Comparison of ENCODE assay signal across 9 cellular contexts in the genomic region with DNA sequence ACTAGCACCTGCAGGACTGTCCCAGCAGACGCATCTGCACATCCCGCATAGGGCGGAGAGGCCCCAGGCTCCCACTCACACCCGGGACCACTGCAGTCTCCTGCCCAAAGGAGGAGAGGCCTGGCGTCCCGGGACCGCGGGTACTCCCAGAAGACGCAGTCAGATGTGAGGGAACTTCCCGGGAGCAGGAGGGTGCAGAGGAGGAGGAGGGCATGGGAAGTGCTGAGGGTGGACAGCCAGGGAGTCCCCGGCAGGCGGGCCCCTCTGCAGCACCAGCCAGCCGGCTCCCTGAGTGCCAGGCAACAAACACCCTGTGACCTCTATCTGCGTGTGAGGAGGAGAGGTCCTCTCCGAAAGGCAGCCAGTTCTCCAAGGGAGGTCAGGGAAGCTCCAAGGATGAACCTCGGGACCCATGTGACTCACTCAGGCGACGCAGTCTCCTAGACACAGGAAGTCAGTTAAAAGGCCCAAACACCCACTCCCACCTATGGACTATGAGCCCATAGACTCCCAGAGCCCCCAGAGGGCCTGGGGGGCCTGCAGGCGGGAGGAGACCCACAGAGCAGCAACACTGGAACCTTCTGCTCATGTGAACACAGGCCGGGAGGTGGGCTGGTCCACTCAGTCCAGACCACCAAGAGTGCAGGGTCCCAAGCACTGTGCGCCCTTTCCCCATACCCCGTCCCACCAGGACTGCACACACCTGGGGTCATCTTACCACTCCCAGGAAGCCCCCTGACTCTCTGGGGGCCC. TPM values are rescaled to one million over a fixed set of nuclear protein-coding genes. Genes with fewer than 3 reads are reported as not detected.
DNase-seq lines count a peak whose midpoint lies in the region; ATAC-seq and TF ChIP-seq lines count a peak whose summit lies in the region.
"Had no signal": no experiment of that assay in that cellular context is flagged by ENCODE, and none has a peak within 500 bp of the region (broad histone marks: within the 10 kb centered on the region; RNA-seq: fewer than 3 reads in every experiment).

No MANE protein-coding gene starts in this region.

- CTCF ChIA-PET in activated CD8-positive, alpha-beta T cell treated with anti-CD3 and anti-CD28 coated beads, Interleukin-2, amount 10 ng/mL, durations not matched to agents 7 days and 5 days (lab: Charles Lee): interaction anchor here (0.9 kb wide), 1 partner anchor 11 kb away, joined by 3 read pairs; no protein-coding TSS in a partner anchor
- CTCF ChIA-PET in activated CD8-positive, alpha-beta T cell treated with anti-CD3 and anti-CD28 coated beads for 36 hours (lab: Charles Lee): interaction anchor here (0.8 kb wide), 1 partner anchor 10 kb away, joined by 4 read pairs; no protein-coding TSS in a partner anchor

- H3K4me1 ChIP-seq in endodermal cell (ENCODE audit: control insufficient read depth, insufficient read depth, low read length): peaks cover 3% of the 10 kb centered on the region
- H3K4me1 ChIP-seq in muscle layer of colon (ENCODE audit: insufficient read depth, low read length): peaks cover 57% of the 10 kb centered on the region
- H3K4me1 ChIP-seq in upper lobe of left lung: peaks cover 14 to 47% (median 22%) of the 10 kb centered on the region in 4 donors

- H3K4me3 Mint-ChIP-seq in activated CD8-positive, alpha-beta T cell treated with anti-CD3 and anti-CD28 coated beads, Interleukin-2, amount 10 ng/mL, durations not matched to agents 7 days and 5 days: no peak overlapping the region
- H3K4me3 Mint-ChIP-seq in activated CD8-positive, alpha-beta T cell treated with anti-CD3 and anti-CD28 coated beads for 36 hours: no peak overlapping the region
- no peak overlapping the region for H3K4me3 Mint-ChIP-seq in endodermal cell
- H3K4me3 Mint-ChIP-seq: activated naive CD8-positive, alpha-beta T cell had no signal

- H3K27me3 Mint-ChIP-seq in activated CD8-positive, alpha-beta T cell treated with anti-CD3 and anti-CD28 coated beads, Interleukin-2, amount 10 ng/mL, durations not matched to agents 7 days and 5 days (ENCODE audit: low read depth): peaks cover 21% of the 10 kb centered on the region
- peaks cover 21% of the 10 kb centered on the region for H3K27me3 Mint-ChIP-seq in activated CD8-positive, alpha-beta T cell treated with anti-CD3 and anti-CD28 coated beads for 36 hours
- peaks cover 2% of the 10 kb centered on the region for H3K27me3 Mint-ChIP-seq in endodermal cell (ENCODE audit: insufficient read depth)

- 87 to 93% methylated on average over 8 to 22 of the region's 22 CpGs for WGBS in endodermal cell (ENCODE audit: insufficient coverage in 1 of 2, insufficient read length in 1 of 2), 2 experiments
- WGBS in upper lobe of left lung, 2 donors: 68 to 80% methylated on average over 6 to 22 of the region's 22 CpGs

- H3K36me3 ChIP-seq in endodermal cell (ENCODE audit: control insufficient read depth, insufficient read depth, low read length) (peaks cover 29% of the 10 kb centered on the region), muscle layer of colon (ENCODE audit: insufficient read depth, low read length) (no peaks in the 10 kb centered on the region), upper lobe of left lung (no peaks in the 10 kb centered on the region)

- H3K27ac Mint-ChIP-seq in activated CD8-positive, alpha-beta T cell treated with anti-CD3 and anti-CD28 coated beads, Interleukin-2, amount 10 ng/mL, durations not matched to agents 7 days and 5 days: no peak overlapping the region
- no peak overlapping the region for H3K27ac Mint-ChIP-seq in activated CD8-positive, alpha-beta T cell treated with anti-CD3 and anti-CD28 coated beads for 36 hours
- no peak overlapping the region for H3K27ac Mint-ChIP-seq in endodermal cell
- H3K27ac Mint-ChIP-seq: activated naive CD8-positive, alpha-beta T cell had no signal

- H3K4me3 ChIP-seq in endodermal cell (ENCODE audit: low read length) (no peak overlapping the region), muscle layer of colon (ENCODE audit: low read depth in 1 of 2, low read length in 2 of 2) (no peak overlapping the region), upper lobe of left lung (no peak overlapping the region)

- peaks cover 9% of the 10 kb centered on the region for H3K4me1 Mint-ChIP-seq in activated CD8-positive, alpha-beta T cell treated with anti-CD3 and anti-CD28 coated beads, Interleukin-2, amount 10 ng/mL, durations not matched to agents 7 days and 5 days (ENCODE audit: low read depth)
- H3K4me1 Mint-ChIP-seq in activated CD8-positive, alpha-beta T cell treated with anti-CD3 and anti-CD28 coated beads for 36 hours (ENCODE audit: low read depth): peaks cover 5% of the 10 kb centered on the region
- peaks cover 26% of the 10 kb centered on the region for H3K4me1 Mint-ChIP-seq in endodermal cell

- DNase-seq in activated CD8-positive, alpha-beta T cell treated with anti-CD3 and anti-CD28 coated beads, Interleukin-2, amount 10 ng/mL, durations not matched to agents 7 days and 5 days: peak; percentile 4
- no peak for DNase-seq in activated CD8-positive, alpha-beta T cell treated with anti-CD3 and anti-CD28 coated beads for 36 hours
- DNase-seq in endodermal cell (peak; percentile 42), upper lobe of left lung (peak in 1 of 2 donors; percentile 68)
- no peak for DNase-seq in stimulated activated naive CD4-positive, alpha-beta T cell treated with Interleukin-2 at 50 U/mL for 16 hours (lab: John Stamatoyannopoulos, UW)

- TF ChIP-seq CTCF in activated CD8-positive, alpha-beta T cell treated with anti-CD3 and anti-CD28 coated beads for 36 hours (IDR thresholded peaks at IDR 0.05): no peak
- TF ChIP-seq CTCF in endodermal cell (conservative IDR thresholded peaks at IDR 0.05): no peak
- no peak for TF ChIP-seq CTCF in upper lobe of left lung (IDR thresholded peaks at IDR 0.05)

- ATAC-seq in activated CD8-positive, alpha-beta T cell treated with anti-CD3 and anti-CD28 coated beads, Interleukin-2, amount 10 ng/mL, durations not matched to agents 7 days and 5 days: no peak
- ATAC-seq in activated CD8-positive, alpha-beta T cell treated with anti-CD3 and anti-CD28 coated beads for 36 hours: no peak
- no peak for ATAC-seq in upper lobe of left lung (ENCODE audit: low FRiP score in 2 of 2)
- no peak for ATAC-seq in GM21447 (IDR thresholded peaks at IDR 0.05; ENCODE audit: unreplicated experiment)
- ATAC-seq in GM18868 (IDR thresholded peaks at IDR 0.05; ENCODE audit: unreplicated experiment): no peak

- H3K27ac ChIP-seq in endodermal cell (ENCODE audit: low read depth, low read length) (no peak overlapping the region), muscle layer of colon (ENCODE audit: low read depth, low read length) (peak overlapping the region; percentile 90), upper lobe of left lung (peak overlapping the region; percentile 30 to 62 (median 42))

- intact Hi-C loops in activated CD8-positive, alpha-beta T cell treated with anti-CD3 and anti-CD28 coated beads for 36 hours (cut with micrococcal nuclease): no loop called here

- H3K36me3 Mint-ChIP-seq in activated CD8-positive, alpha-beta T cell treated with anti-CD3 and anti-CD28 coated beads, Interleukin-2, amount 10 ng/mL, durations not matched to agents 7 days and 5 days (ENCODE audit: low read depth): no peaks in the 10 kb centered on the region
- no peaks in the 10 kb centered on the region for H3K36me3 Mint-ChIP-seq in activated CD8-positive, alpha-beta T cell treated with anti-CD3 and anti-CD28 coated beads for 36 hours (ENCODE audit: low read depth)
- peaks cover 33% of the 10 kb centered on the region for H3K36me3 Mint-ChIP-seq in endodermal cell (ENCODE audit: low read depth)
- H3K36me3 Mint-ChIP-seq: activated naive CD8-positive, alpha-beta T cell had no signal

- TF ChIP-seq EP300 in upper lobe of left lung (IDR thresholded peaks at IDR 0.05): no peak

- H3K27me3 ChIP-seq in endodermal cell (ENCODE audit: control insufficient read depth, insufficient read depth, low read length, poor library complexity, severe bottlenecking): no peaks in the 10 kb centered on the region
- no peaks in the 10 kb centered on the region for H3K27me3 ChIP-seq in muscle layer of colon (ENCODE audit: control insufficient read depth in 1 of 2, insufficient read depth in 2 of 2, low read length in 2 of 2)
- peaks cover 0 to 10% (median 4%) of the 10 kb centered on the region in 4 donors for H3K27me3 ChIP-seq in upper lobe of left lung

- H3K9ac ChIP-seq in endodermal cell (ENCODE audit: extremely low read depth, low read length, poor library complexity, severe bottlenecking) (no peak overlapping the region), muscle layer of colon (ENCODE audit: low read length) (no peak overlapping the region)

- no peak for TF ChIP-seq POLR2A in upper lobe of left lung (IDR thresholded peaks at IDR 0.05)

- peaks cover 13% of the 10 kb centered on the region for H3K9me3 ChIP-seq in endodermal cell (ENCODE audit: control insufficient read depth, low read length)
- H3K9me3 ChIP-seq in muscle layer of colon (ENCODE audit: low read length): no peaks in the 10 kb centered on the region
- no peaks in the 10 kb centered on the region for H3K9me3 ChIP-seq in upper lobe of left lung

- POLR2A ChIA-PET in activated CD8-positive, alpha-beta T cell treated with anti-CD3 and anti-CD28 coated beads, Interleukin-2, amount 10 ng/mL, durations not matched to agents 7 days and 5 days (lab: Charles Lee): no interaction called here
- POLR2A ChIA-PET in activated CD8-positive, alpha-beta T cell treated with anti-CD3 and anti-CD28 coated beads for 36 hours (lab: Charles Lee): no interaction called here

- H3K9me3 Mint-ChIP-seq in activated CD8-positive, alpha-beta T cell treated with anti-CD3 and anti-CD28 coated beads, Interleukin-2, amount 10 ng/mL, durations not matched to agents 7 days and 5 days (ENCODE audit: insufficient read depth): no peaks in the 10 kb centered on the region
- H3K9me3 Mint-ChIP-seq in activated CD8-positive, alpha-beta T cell treated with anti-CD3 and anti-CD28 coated beads for 36 hours: no peaks in the 10 kb centered on the region
- H3K9me3 Mint-ChIP-seq in endodermal cell: peaks cover 12% of the 10 kb centered on the region

RNA-seq across cellular contexts. Expression of a gene that starts 4.2 kb away (rescaled TPM):
- under 1 TPM; 0.26 to 0.92 TPM for total RNA-seq in activated CD8-positive, alpha-beta T cell treated with anti-CD3 and anti-CD28 coated beads, Interleukin-2, amount 10 ng/mL, durations not matched to agents 7 days and 5 days
- total RNA-seq in activated CD8-positive, alpha-beta T cell treated with anti-CD3 and anti-CD28 coated beads for 36 hours: under 1 TPM; 0.58 to 0.83 TPM
- total RNA-seq in endodermal cell (100 to 1,000 TPM; 212 to 247 TPM), upper lobe of left lung (10 to 100 TPM; 20.8 to 65.6 (median 38.5) TPM)
- 106 TPM for polyA plus RNA-seq in endodermal cell (2013, experiment 1 of 2)
- 104 TPM for polyA plus RNA-seq in endodermal cell (2013, experiment 2 of 2)

Comparison
In these comparisons a context has a peak if more than half of its experiments do, and no peak if none do; other contexts are left out.
1. DNase-seq: peak in activated CD8-positive, alpha-beta T cell treated with anti-CD3 and anti-CD28 coated beads, Interleukin-2, amount 10 ng/mL, durations not matched to agents 7 days and 5 days (single experiment) and endodermal cell (single experiment); none in activated CD8-positive, alpha-beta T cell treated with anti-CD3 and anti-CD28 coated beads for 36 hours (single experiment) and stimulated activated naive CD4-positive, alpha-beta T cell treated with Interleukin-2 at 50 U/mL for 16 hours (single experiment).
2. RNA of a gene that starts 4.2 kb away (total RNA-seq): 212 to 247 TPM in endodermal cell and 20.8 to 65.6 TPM in upper lobe of left lung; 0.26 to 0.92 TPM in activated CD8-positive, alpha-beta T cell treated with anti-CD3 and anti-CD28 coated beads, Interleukin-2, amount 10 ng/mL, durations not matched to agents 7 days and 5 days and 0.58 to 0.83 TPM in activated CD8-positive, alpha-beta T cell treated with anti-CD3 and anti-CD28 coated beads for 36 hours; every median in the first group is over 10 times any median in the second.